Comparison of ENCODE assay signal across 1 cellular context in genomic region chr10:72086466-72087391, GRCh38.
TF ChIP-seq lines count a peak whose summit lies in the region.

No MANE protein-coding gene starts in this region.

TF ChIP-seq in HepG2, 621 proteins besides CTCF, POLR2A, EP300 and RAD21 (continued from another document and continues in another):
- TF ChIP-seq ZNF660 (CRISPR knock-in tag; IDR thresholded peaks at IDR 0.05; ENCODE audit: borderline replicate concordance, low read depth) (no peak), KIAA2018 (CRISPR knock-in tag; IDR thresholded peaks at IDR 0.05; ENCODE audit: borderline replicate concordance) (no peak), CENPBD1 (CRISPR knock-in tag; IDR thresholded peaks at IDR 0.05; ENCODE audit: borderline replicate concordance, low read depth) (no peak), POGK (CRISPR knock-in tag; conservative IDR thresholded peaks at IDR 0.05) (no peak), REST (IDR thresholded peaks at IDR 0.05; ENCODE audit: borderline replicate concordance in 1 of 2, low read depth in 1 of 2, low read length in 2 of 2) (no peak), ZNF746 (CRISPR knock-in tag; IDR thresholded peaks at IDR 0.05) (no peak), HNRNPL (IDR thresholded peaks at IDR 0.05; ENCODE audit: low read depth, low read length) (0 out of 2 replicates have a peak, but pooled peaks have one; percentile 42), ZNF329 (CRISPR knock-in tag; IDR thresholded peaks at IDR 0.05; ENCODE audit: low read depth) (no peak), ZNF589 (CRISPR knock-in tag; conservative IDR thresholded peaks at IDR 0.05) (no peak), ISX (CRISPR knock-in tag; conservative IDR thresholded peaks at IDR 0.05) (no peak), HMG20B (CRISPR knock-in tag; conservative IDR thresholded peaks at IDR 0.05) (no peak), HNRNPLL (IDR thresholded peaks at IDR 0.05; ENCODE audit: low read depth, low read length, poor library complexity, severe bottlenecking) (peak; percentile 9), MEF2D (CRISPR knock-in tag; IDR thresholded peaks at IDR 0.05) (no peak), SMARCC2 (IDR thresholded peaks at IDR 0.05) (no peak), ZSCAN9 (CRISPR knock-in tag; IDR thresholded peaks at IDR 0.05; ENCODE audit: borderline replicate concordance) (no peak), JUNB (CRISPR knock-in tag; IDR thresholded peaks at IDR 0.05; ENCODE audit: borderline replicate concordance) (no peak), ZNF652 (CRISPR knock-in tag; IDR thresholded peaks at IDR 0.05; ENCODE audit: borderline replicate concordance, low read depth) (no peak), AFF4 (CRISPR knock-in tag; IDR thresholded peaks at IDR 0.05) (no peak), CREM (IDR thresholded peaks at IDR 0.05) (no peak), CREM (CRISPR knock-in tag; IDR thresholded peaks at IDR 0.05) (no peak), RCOR2 (CRISPR knock-in tag; IDR thresholded peaks at IDR 0.05) (no peak), ZSCAN31 (CRISPR knock-in tag; IDR thresholded peaks at IDR 0.05; ENCODE audit: low read depth) (no peak), ZNF138 (CRISPR knock-in tag; IDR thresholded peaks at IDR 0.05; ENCODE audit: low read depth) (no peak), TBP (CRISPR knock-in tag; IDR thresholded peaks at IDR 0.05) (no peak), PRDM4 (CRISPR knock-in tag; IDR thresholded peaks at IDR 0.05; ENCODE audit: borderline replicate concordance) (no peak), ZNF501 (CRISPR knock-in tag; IDR thresholded peaks at IDR 0.05) (no peak), ZNF432 (CRISPR knock-in tag; IDR thresholded peaks at IDR 0.05; ENCODE audit: borderline replicate concordance) (no peak), CHD2 (IDR thresholded peaks at IDR 0.05; ENCODE audit: low read depth, low read length) (no peak), BCL3 (CRISPR knock-in tag; IDR thresholded peaks at IDR 0.05) (no peak), ZC3H4 (CRISPR knock-in tag; IDR thresholded peaks at IDR 0.05; ENCODE audit: borderline replicate concordance) (no peak), ZNF749 (CRISPR knock-in tag; IDR thresholded peaks at IDR 0.05; ENCODE audit: borderline replicate concordance) (0 out of 2 replicates have a peak, but pooled peaks have one; percentile 31), RARA (CRISPR knock-in tag; IDR thresholded peaks at IDR 0.05) (0 out of 2 replicates have a peak, but pooled peaks have one; percentile 9)
